ENCODE assay signal across 17 cellular contexts in the genomic region with DNA sequence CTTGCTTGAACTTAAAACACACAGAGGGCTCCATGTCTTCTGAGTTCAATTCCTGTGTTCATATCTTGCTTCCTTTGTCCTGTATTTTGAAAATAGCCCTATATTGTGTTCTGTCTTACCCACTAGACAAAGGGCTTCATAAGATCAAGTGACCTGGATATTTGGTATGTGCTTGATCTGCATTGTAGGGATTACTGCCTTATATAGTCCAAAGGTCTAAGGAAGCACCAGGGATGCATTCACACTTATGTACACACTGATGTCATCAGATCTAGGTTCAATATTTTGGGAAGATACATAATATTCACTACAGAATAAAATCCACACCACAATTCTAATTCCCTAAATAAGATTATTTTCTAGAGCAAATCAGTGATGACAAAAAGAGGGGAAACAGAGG.
DNase-seq lines count a peak whose midpoint lies in the region; ATAC-seq, FAIRE-seq and TF ChIP-seq lines count a peak whose summit lies in the region.
"Had no signal": no experiment of that assay in that cellular context is flagged by ENCODE, and none has a peak within 500 bp of the region (broad histone marks: within the 10 kb centered on the region; RNA-seq: fewer than 3 reads in every experiment).

No MANE protein-coding gene starts in this region.

- no peak for TF ChIP-seq CTCF in A549 (IDR thresholded peaks at IDR 0.05)
- TF ChIP-seq CTCF in neural progenitor cell (IDR thresholded peaks at IDR 0.05), result no peak

- H3K9me3 ChIP-seq in A549, result no peaks in the 10 kb centered on the region; the same call in 2 of the 3 replicates
- no peaks in the 10 kb centered on the region for H3K9me3 ChIP-seq in SJSA1 (replicated peaks)
- H3K9me3 ChIP-seq in neural progenitor cell (ENCODE audit: low read depth), result no peaks in the 10 kb centered on the region
- H3K9me3 ChIP-seq: BLaER1, HAP-1 had no signal

- H3K36me3 ChIP-seq in SJSA1, result no peaks in the 10 kb centered on the region
- no peaks in the 10 kb centered on the region for H3K36me3 ChIP-seq in neural progenitor cell
- H3K36me3 ChIP-seq: BLaER1, HAP-1 had no signal

- no peak for TF ChIP-seq RAD21 in A549 (conservative IDR thresholded peaks at IDR 0.05 in 1 of 2, IDR thresholded peaks at IDR 0.05 in 1 of 2)

- H3K27ac ChIP-seq in A549 (0 out of 6 replicates have a peak overlapping the region, but pooled peaks of 1 of the 2 experiments have one; percentile 12), SJSA1 (peak overlapping the region; percentile 37), neural progenitor cell (no peak overlapping the region)
- H3K27ac ChIP-seq: 22Rv1, BLaER1, GM23248, KMS-11 had no signal

- no peak overlapping the region for H3K4me3 Mint-ChIP-seq in neural progenitor cell
- H3K4me3 Mint-ChIP-seq: CD14-positive monocyte; CD4-positive, alpha-beta memory T cell had no signal

- H3K27me3 ChIP-seq in SJSA1 (replicated peaks), result no peaks in the 10 kb centered on the region; the same call in 1 of the 2 replicates
- H3K27me3 ChIP-seq in neural progenitor cell, result no peaks in the 10 kb centered on the region
- H3K27me3 ChIP-seq: BLaER1 had no signal

- H4K20me1 ChIP-seq in neural progenitor cell (ENCODE audit: low read depth), result no peaks in the 10 kb centered on the region
- H4K20me1 ChIP-seq: BLaER1 had no signal

- no peaks in the 10 kb centered on the region for H3K36me3 Mint-ChIP-seq in neural progenitor cell
- H3K36me3 Mint-ChIP-seq: CD14-positive monocyte; CD4-positive, alpha-beta memory T cell had no signal

- POLR2A ChIA-PET in A549 (lab: Yijun Ruan, JAX), result no interaction called here

- H3K4me1 ChIP-seq in A549 (peaks cover 45% of the 10 kb centered on the region), SJSA1 (replicated peaks) (peaks cover 50% of the 10 kb centered on the region), neural progenitor cell (no peaks in the 10 kb centered on the region)
- H3K4me1 ChIP-seq: BLaER1, HAP-1 had no signal

- TF ChIP-seq POLR2A in A549 (IDR thresholded peaks at IDR 0.05; ENCODE audit: low read length), result no peak

- H3K4me1 Mint-ChIP-seq in neural progenitor cell, result no peaks in the 10 kb centered on the region
- H3K4me1 Mint-ChIP-seq: CD14-positive monocyte; CD4-positive, alpha-beta memory T cell had no signal

- no peak overlapping the region for H3K4me3 ChIP-seq in A549
- no peak overlapping the region for H3K4me3 ChIP-seq in SJSA1
- no peak overlapping the region for H3K4me3 ChIP-seq in neural progenitor cell
- H3K4me3 ChIP-seq: BLaER1, GM23248, HAP-1 had no signal

- peaks cover 2% of the 10 kb centered on the region for H3K27me3 Mint-ChIP-seq in neural progenitor cell (ENCODE audit: insufficient read depth, low read depth)
- H3K27me3 Mint-ChIP-seq: CD4-positive, alpha-beta memory T cell had no signal

- no peak overlapping the region for H3K9ac ChIP-seq in neural progenitor cell
- H3K9ac ChIP-seq: BLaER1, GM23248, KMS-11 had no signal

- H3K9me3 Mint-ChIP-seq in neural progenitor cell, result no peaks in the 10 kb centered on the region
- H3K9me3 Mint-ChIP-seq: CD14-positive monocyte had no signal

- peak overlapping the region; percentile 42 for H3K27ac Mint-ChIP-seq in neural progenitor cell
- H3K27ac Mint-ChIP-seq: CD14-positive monocyte; CD4-positive, alpha-beta memory T cell had no signal

- H3K4me2 ChIP-seq in A549, result peak overlapping the region; percentile 53
- no peak overlapping the region for H3K4me2 ChIP-seq in neural progenitor cell
- H3K4me2 ChIP-seq: BLaER1, KMS-11 had no signal

- no peak for TF ChIP-seq EP300 in A549 (IDR thresholded peaks at IDR 0.05)

- FAIRE-seq in A549 (lab: Jason Lieb, UNC), result no peak
- FAIRE-seq: GM19239 had no signal

- H3F3A ChIP-seq in neural progenitor cell (ENCODE audit: low read depth), result no peaks in the 10 kb centered on the region

- ATAC-seq in A549 (peak in 1 of 2 experiments; percentile 74; a peak in 3 of 6 replicates), HG03354 (IDR thresholded peaks at IDR 0.05; ENCODE audit: poor library complexity, severe bottlenecking, unreplicated experiment) (no peak)

- DNase-seq in A549 (ENCODE audit: low read depth in 1 of 2, low spot score in 1 of 2) (peak in 1 of 2 experiments; percentile 55), ELR (ENCODE audit: low read depth) (peak; percentile 29), SJSA1 (ENCODE audit: low read depth in 1 of 2, low spot score in 2 of 2) (no peak), neural progenitor cell (ENCODE audit: low spot score) (no peak), HPDE6-E6E7 (ENCODE audit: extremely low spot score) (no peak), inferior parietal cortex (ENCODE audit: extremely low spot score) (no peak)
- DNase-seq: Calu3; CD4-positive, alpha-beta memory T cell; GF-D8; GM23248 had no signal

- no peaks in the 10 kb centered on the region for H3K79me2 ChIP-seq in neural progenitor cell (ENCODE audit: low read depth)

- no peak overlapping the region for H2AFZ ChIP-seq in neural progenitor cell (replicated peaks)
- H2AFZ ChIP-seq: GM23248 had no signal

- CTCF ChIA-PET in A549 (lab: Yijun Ruan, JAX), result no interaction called here

TF ChIP-seq in A549, 52 proteins besides CTCF, POLR2A, EP300 and RAD21:
- no peak for TF ChIP-seq POLR2AphosphoS2 (conservative IDR thresholded peaks at IDR 0.05; ENCODE audit: low read length)
- TF ChIP-seq, protein P1, sequence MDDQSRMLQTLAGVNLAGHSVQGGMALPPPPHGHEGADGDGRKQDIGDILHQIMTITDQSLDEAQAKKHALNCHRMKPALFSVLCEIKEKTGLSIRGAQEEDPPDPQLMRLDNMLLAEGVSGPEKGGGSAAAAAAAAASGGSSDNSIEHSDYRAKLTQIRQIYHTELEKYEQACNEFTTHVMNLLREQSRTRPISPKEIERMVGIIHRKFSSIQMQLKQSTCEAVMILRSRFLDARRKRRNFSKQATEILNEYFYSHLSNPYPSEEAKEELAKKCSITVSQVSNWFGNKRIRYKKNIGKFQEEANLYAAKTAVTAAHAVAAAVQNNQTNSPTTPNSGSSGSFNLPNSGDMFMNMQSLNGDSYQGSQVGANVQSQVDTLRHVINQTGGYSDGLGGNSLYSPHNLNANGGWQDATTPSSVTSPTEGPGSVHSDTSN (IDR thresholded peaks at IDR 0.05), result no peak
- no peak for TF ChIP-seq NR3C1 (IDR thresholded peaks at IDR 0.05)
- no peak for TF ChIP-seq FOXS1 (CRISPR knock-in tag; IDR thresholded peaks at IDR 0.05)
- TF ChIP-seq ZC3H11A (IDR thresholded peaks at IDR 0.05), result no peak
- no peak for TF ChIP-seq HDAC2 (IDR thresholded peaks at IDR 0.05)
- TF ChIP-seq EHMT2 (IDR thresholded peaks at IDR 0.05; ENCODE audit: low read depth), result no peak
- TF ChIP-seq MAFK (IDR thresholded peaks at IDR 0.05; ENCODE audit: partially characterized antibody), result no peak
- no peak for TF ChIP-seq KDM5A (IDR thresholded peaks at IDR 0.05)
- no peak for TF ChIP-seq HEYL (CRISPR knock-in tag; IDR thresholded peaks at IDR 0.05)
- no peak for TF ChIP-seq GATA3 (IDR thresholded peaks at IDR 0.05; ENCODE audit: borderline replicate concordance)
- no peak for TF ChIP-seq MAZ (IDR thresholded peaks at IDR 0.05; ENCODE audit: borderline replicate concordance, low read depth, low read length)
- no peak for TF ChIP-seq HOXB13 (CRISPR knock-in tag; IDR thresholded peaks at IDR 0.05; ENCODE audit: low read depth)
- TF ChIP-seq CBX2 (IDR thresholded peaks at IDR 0.05; ENCODE audit: borderline replicate concordance, low read depth), result no peak
- TF ChIP-seq RARB (CRISPR knock-in tag; IDR thresholded peaks at IDR 0.05), result no peak
- TF ChIP-seq TP53 (CRISPR knock-in tag; IDR thresholded peaks at IDR 0.05), result no peak
- no peak for TF ChIP-seq CEBPB (IDR thresholded peaks at IDR 0.05)
- no peak for TF ChIP-seq EHF (CRISPR knock-in tag; IDR thresholded peaks at IDR 0.05)
- TF ChIP-seq MYC (IDR thresholded peaks at IDR 0.05; ENCODE audit: borderline replicate concordance, low read length), result no peak
- no peak for TF ChIP-seq NFE2L2 (conservative IDR thresholded peaks at IDR 0.05; ENCODE audit: low read length)
